Comparison of ENCODE assay signal across 25 cellular contexts in genomic region chr9:108550111-108550510, GRCh38.
DNase-seq lines count a peak whose midpoint lies in the region; ATAC-seq and TF ChIP-seq lines count a peak whose summit lies in the region.
"Had no signal": no experiment of that assay in that cellular context is flagged by ENCODE, and none has a peak within 500 bp of the region (broad histone marks: within the 10 kb centered on the region; RNA-seq: fewer than 3 reads in every experiment).

No MANE protein-coding gene starts in this region.

- H3K9me3 ChIP-seq in right cardiac atrium (ENCODE audit: control insufficient read depth, low read length) (no peaks in the 10 kb centered on the region), endodermal cell (ENCODE audit: control insufficient read depth, low read length) (no peaks in the 10 kb centered on the region), HAP-1 (no peaks in the 10 kb centered on the region)
- H3K9me3 ChIP-seq: BLaER1 treated with 17β-estradiol and CSF1 and Interleukin-3, amounts not matched to agents 10 nM and 100 nM; SJCRH30; stomach had no signal

- H3K36me3 ChIP-seq in endodermal cell (ENCODE audit: control insufficient read depth, insufficient read depth, low read length) (no peaks in the 10 kb centered on the region), HAP-1 (replicated peaks) (no peaks in the 10 kb centered on the region)
- H3K36me3 ChIP-seq: BLaER1 treated with 17β-estradiol and CSF1 and Interleukin-3, amounts not matched to agents 10 nM and 100 nM; SJCRH30; stomach had no signal

- no peak overlapping the region for H3K27ac Mint-ChIP-seq in endodermal cell
- H3K27ac Mint-ChIP-seq: IgD-negative memory B cell, T-helper 17 cell had no signal

- 66% methylated on average over 4 of the region's 4 CpGs for WGBS in right cardiac atrium
- WGBS in endodermal cell (ENCODE audit: insufficient coverage in 1 of 2, insufficient read length in 1 of 2), 2 experiments: 91 to 100% methylated on average over 4 of the region's 4 CpGs

- no peaks in the 10 kb centered on the region for H3K9me3 Mint-ChIP-seq in endodermal cell
- H3K9me3 Mint-ChIP-seq: central memory CD8-positive, alpha-beta T cell; HFFc6; IgD-negative memory B cell had no signal

- no peaks in the 10 kb centered on the region for H3K4me1 ChIP-seq in right cardiac atrium (ENCODE audit: control insufficient read depth, insufficient read depth, low read length)
- H3K4me1 ChIP-seq in endodermal cell (ENCODE audit: control insufficient read depth, insufficient read depth, low read length): peaks cover 3% of the 10 kb centered on the region
- no peaks in the 10 kb centered on the region for H3K4me1 ChIP-seq in HAP-1
- H3K4me1 ChIP-seq: SJCRH30 had no signal

- H3K4me3 Mint-ChIP-seq in endodermal cell: no peak overlapping the region
- H3K4me3 Mint-ChIP-seq: central memory CD8-positive, alpha-beta T cell; HFFc6; IgD-negative memory B cell; T-helper 17 cell; type B pancreatic cell had no signal

- H3K4me1 Mint-ChIP-seq in endodermal cell: peaks cover 8% of the 10 kb centered on the region
- H3K4me1 Mint-ChIP-seq: central memory CD8-positive, alpha-beta T cell; IgD-negative memory B cell; T-helper 17 cell had no signal

- H3K27me3 ChIP-seq in right cardiac atrium (ENCODE audit: control insufficient read depth, insufficient read depth): no peaks in the 10 kb centered on the region
- peaks cover 2% of the 10 kb centered on the region for H3K27me3 ChIP-seq in endodermal cell (ENCODE audit: control insufficient read depth, insufficient read depth, low read length, poor library complexity, severe bottlenecking)
- H3K27me3 ChIP-seq in HAP-1 (ENCODE audit: low read depth): no peaks in the 10 kb centered on the region
- H3K27me3 ChIP-seq: BLaER1 treated with 17β-estradiol and CSF1 and Interleukin-3, amounts not matched to agents 10 nM and 100 nM; stomach had no signal

- no peak for TF ChIP-seq CTCF in endodermal cell (conservative IDR thresholded peaks at IDR 0.05)

- no peak overlapping the region for H3K27ac ChIP-seq in right cardiac atrium (ENCODE audit: low read length)
- H3K27ac ChIP-seq in endodermal cell (ENCODE audit: low read depth, low read length): no peak overlapping the region
- H3K27ac ChIP-seq: BLaER1 treated with 17β-estradiol and CSF1 and Interleukin-3, amounts not matched to agents 10 nM and 100 nM; HL-60; SJCRH30 had no signal

- DNase-seq in right cardiac atrium (peak in 2 of 3 donors; percentile 40 to 44), Right ventricle myocardium inferior (ENCODE audit: missing footprints) (no peak), dermis microvascular lymphatic vessel endothelial cell (ENCODE audit: low read depth in 2 of 2) (peak; percentile 23 to 42), left kidney (ENCODE audit: low read depth, low spot score) (peak; percentile 7), cerebellar nuclear complex (lab: John Stamatoyannopoulos, UW) (no peak), endodermal cell (no peak), HAP-1 (ENCODE audit: low spot score in 2 of 2) (no peak)
- DNase-seq: 8988T; activated CD4-positive, alpha-beta T cell treated with anti-CD3 and anti-CD28 coated beads, Interleukin-2, amount 50 U/mL, for 4 hours; activated effector memory CD4-positive, alpha-beta T cell treated with anti-CD3 and anti-CD28 coated beads, Interleukin-2, amount 50 U/mL, for 16 hours; effector memory CD4-positive, alpha-beta T cell; HFFc6; MM.1S; NCI-H146; NCI-H2171; NCI-H748 treated with DMSO at 0.1 percent for 48 hours; SJCRH30; stomach; T-helper 17 cell had no signal

- intact Hi-C loops in right cardiac atrium (cut with DNase I): no loop called here
- intact Hi-C loops in Right ventricle myocardium inferior (cut with DNase I): no loop called here

- no peak for ATAC-seq in right cardiac atrium
- no peak for ATAC-seq in Right ventricle myocardium inferior
- no peak for ATAC-seq in GM21576 (IDR thresholded peaks at IDR 0.05; ENCODE audit: unreplicated experiment)
- ATAC-seq: T-helper 17 cell had no signal

- in situ Hi-C loops in HAP-1 (cut with MboI; ENCODE audit: low sequenced_read_pairs): no loop called here

- no peaks in the 10 kb centered on the region for H3K36me3 Mint-ChIP-seq in endodermal cell (ENCODE audit: low read depth)
- H3K36me3 Mint-ChIP-seq: IgD-negative memory B cell, type B pancreatic cell had no signal

- peaks cover 2% of the 10 kb centered on the region for H3K27me3 Mint-ChIP-seq in endodermal cell (ENCODE audit: insufficient read depth)
- H3K27me3 Mint-ChIP-seq: central memory CD8-positive, alpha-beta T cell; T-helper 17 cell had no signal

- no peak overlapping the region for H3K9ac ChIP-seq in endodermal cell (ENCODE audit: extremely low read depth, low read length, poor library complexity, severe bottlenecking)
- H3K9ac ChIP-seq: BLaER1 treated with 17β-estradiol and CSF1 and Interleukin-3, amounts not matched to agents 10 nM and 100 nM had no signal

- H3K4me3 ChIP-seq in right cardiac atrium (ENCODE audit: low read length) (no peak overlapping the region), endodermal cell (ENCODE audit: low read length) (no peak overlapping the region), HAP-1 (no peak overlapping the region)
- H3K4me3 ChIP-seq: BLaER1 treated with 17β-estradiol and CSF1 and Interleukin-3, amounts not matched to agents 10 nM and 100 nM; SJCRH30; stomach had no signal

Comparison
In these comparisons a context has a peak if more than half of its experiments do, and no peak if none do; other contexts are left out.
1. DNase-seq: peak in right cardiac atrium (2 of 3), dermis microvascular lymphatic vessel endothelial cell (2 of 2) and left kidney (single experiment); none in Right ventricle myocardium inferior (single experiment), cerebellar nuclear complex (0 of 2), endodermal cell (single experiment) and HAP-1 (0 of 2).